1 cellular context compared by ENCODE assay signal in the genomic region with DNA sequence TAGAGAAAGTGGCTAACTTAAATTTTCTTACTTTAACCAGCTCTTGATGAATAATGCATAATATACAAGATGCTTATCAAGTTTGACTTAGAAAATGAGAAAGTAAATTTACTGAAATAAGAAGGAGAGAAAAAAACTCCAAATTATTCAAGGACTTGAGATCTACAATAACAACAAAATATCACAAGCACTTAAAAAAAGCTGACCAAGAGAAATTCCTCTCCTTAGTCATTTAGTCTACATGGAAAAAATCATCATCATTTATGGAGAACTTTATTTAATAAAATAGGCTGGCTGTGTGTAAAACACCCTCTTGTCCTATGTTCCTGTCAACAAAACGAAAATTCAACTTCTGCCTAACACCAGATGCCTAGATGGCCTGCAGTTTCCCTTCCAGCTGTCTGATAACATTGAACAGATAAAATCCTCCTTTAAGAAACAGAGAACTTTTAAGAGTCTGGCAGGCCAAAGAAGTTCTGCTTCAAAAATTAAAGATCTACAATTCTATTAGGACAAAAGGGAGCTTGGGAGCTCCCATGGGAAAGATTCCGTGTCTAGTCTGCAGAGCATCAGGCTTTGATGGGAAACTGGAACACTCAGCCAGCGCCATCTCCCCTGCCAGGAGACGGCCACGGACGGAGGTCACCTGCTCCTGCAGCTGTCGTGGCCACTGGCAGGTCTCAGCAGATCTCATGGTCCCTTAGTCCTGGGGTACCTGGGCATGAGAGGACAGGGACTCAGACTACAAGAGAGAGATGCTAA.
A peak's percentile ranks its signal among the peaks of the same experiment; 100 is the strongest.
TF ChIP-seq lines count a peak whose summit lies in the region.

No MANE protein-coding gene starts in this region.

TF ChIP-seq in K562, 482 proteins besides CTCF, POLR2A, EP300 and RAD21:
- TF ChIP-seq BRD9 (IDR thresholded peaks at IDR 0.05; ENCODE audit: low read depth, partially characterized antibody) (no peak), C11orf30 (IDR thresholded peaks at IDR 0.05; ENCODE audit: low read depth) (peak; percentile 26; the same call in 1 of the 2 replicates), RFX7 (CRISPR knock-in tag; IDR thresholded peaks at IDR 0.05) (no peak), MAFG (tag; conservative IDR thresholded peaks at IDR 0.05) (peak; percentile 28), ZNF134 (CRISPR knock-in tag; conservative IDR thresholded peaks at IDR 0.05) (no peak), ELF2 (CRISPR knock-in tag; IDR thresholded peaks at IDR 0.05) (no peak), MAFK (IDR thresholded peaks at IDR 0.05; ENCODE audit: low read length) (no peak), NBN (IDR thresholded peaks at IDR 0.05; ENCODE audit: low read depth) (no peak), ZNF316 (IDR thresholded peaks at IDR 0.05) (peak; percentile 58; the same call in 1 of the 2 replicates)
- TF ChIP-seq, protein P1, sequence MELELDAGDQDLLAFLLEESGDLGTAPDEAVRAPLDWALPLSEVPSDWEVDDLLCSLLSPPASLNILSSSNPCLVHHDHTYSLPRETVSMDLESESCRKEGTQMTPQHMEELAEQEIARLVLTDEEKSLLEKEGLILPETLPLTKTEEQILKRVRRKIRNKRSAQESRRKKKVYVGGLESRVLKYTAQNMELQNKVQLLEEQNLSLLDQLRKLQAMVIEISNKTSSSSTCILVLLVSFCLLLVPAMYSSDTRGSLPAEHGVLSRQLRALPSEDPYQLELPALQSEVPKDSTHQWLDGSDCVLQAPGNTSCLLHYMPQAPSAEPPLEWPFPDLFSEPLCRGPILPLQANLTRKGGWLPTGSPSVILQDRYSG (tag; conservative IDR thresholded peaks at IDR 0.05; ENCODE audit: low read depth): no peak
